ENCODE assay signal across 8 cellular contexts in genomic region chr16:57519796-57520360, GRCh38. TPM values are rescaled to one million over a fixed set of nuclear protein-coding genes. Genes with fewer than 3 reads are reported as not detected.
DNase-seq lines count a peak whose midpoint lies in the region; ATAC-seq, FAIRE-seq and TF ChIP-seq lines count a peak whose summit lies in the region.

No MANE protein-coding gene starts in this region.

- no peak for TF ChIP-seq POLR2A in testis (IDR thresholded peaks at IDR 0.05)

- TF ChIP-seq CTCF in fibroblast of the aortic adventitia (IDR thresholded peaks at IDR 0.05; ENCODE audit: insufficient read depth, low read length): peak; percentile 98
- peak; percentile 84 to 93 (median 84) for TF ChIP-seq CTCF in testis (IDR thresholded peaks at IDR 0.05)

- no peaks in the 10 kb centered on the region for H3K4me1 ChIP-seq in testis

- no peaks in the 10 kb centered on the region for H3K9me3 ChIP-seq in testis

- intact Hi-C loops in testis (cut with DNase I; ENCODE audit: low total_unique reads): loop anchor here (10.0 kb wide), 2 partner anchors 95 to 215 kb away; no protein-coding TSS in a partner anchor

- ATAC-seq in HG02884 (IDR thresholded peaks at IDR 0.05; ENCODE audit: unreplicated experiment): peak; percentile 62

- peak; percentile 56 to 67 for DNase-seq in NCI-H524 (lab: John Stamatoyannopoulos, UW)
- no peak for DNase-seq in NCI-H524 treated with DMSO at 0.1 percent for 48 hours (lab: John Stamatoyannopoulos, UW)
- DNase-seq in RCC 7860 (ENCODE audit: low spot score): peak; percentile 31
- DNase-seq in activated T-helper 1 cell treated with anti-CD3 and anti-CD28 coated beads, Interleukin-2, amount 50 U/mL, for 16 hours (ENCODE audit: low read depth in 1 of 2, low spot score in 1 of 2): peak; percentile 67
- DNase-seq in fibroblast of the aortic adventitia (ENCODE audit: low read depth): peak; percentile 69
- peak; percentile 42 for DNase-seq in occipital lobe (lab: John Stamatoyannopoulos, UW)
- peak; percentile 87 for DNase-seq in testis

- H3K27ac ChIP-seq in testis: no peak overlapping the region

- H3K36me3 ChIP-seq in testis (ENCODE audit: low read depth, missing control alignments): no peaks in the 10 kb centered on the region

- FAIRE-seq in RCC 7860 (lab: Jason Lieb, UNC): no peak

- 42 to 51% methylated on average over 10 of the region's 10 CpGs for WGBS in testis, 2 donors

- no peaks in the 10 kb centered on the region for H3K27me3 ChIP-seq in testis

- H3K4me3 ChIP-seq in fibroblast of the aortic adventitia (ENCODE audit: low read depth, low read length): no peak overlapping the region
- H3K4me3 ChIP-seq in testis: no peak overlapping the region

RNA-seq across cellular contexts. Expression of gene CCDC102A, which starts 16.5 kb away (rescaled TPM):
- total RNA-seq in fibroblast of the aortic adventitia (ENCODE audit: low replicate concordance) (9.9 and 30.7 TPM in 2 replicates), occipital lobe (1.7 TPM), testis (10 to 100 TPM; 13.1 to 16.7 TPM)
- 7.7 TPM for polyA plus RNA-seq in testis (ENCODE audit: insufficient read depth, low read depth, low replicate concordance)

RNA-seq across cellular contexts. Expression of gene ADGRG5, which starts 22.6 kb away (rescaled TPM):
- total RNA-seq in fibroblast of the aortic adventitia (ENCODE audit: low replicate concordance) (not detected in 2 replicates), occipital lobe (not detected), testis (1 to 10 TPM; 2.3 to 2.4 TPM)
- polyA plus RNA-seq in testis (ENCODE audit: insufficient read depth, low read depth, low replicate concordance): 2.7 TPM

RNA-seq across cellular contexts. Expression of gene DOK4, which starts 33.6 kb away (rescaled TPM):
- total RNA-seq in fibroblast of the aortic adventitia (ENCODE audit: low replicate concordance) (19.5 and 29.6 TPM in 2 replicates), occipital lobe (65.0 TPM), testis (10 to 100 TPM; 25.3 to 32.9 TPM)
- 15.5 TPM for polyA plus RNA-seq in testis (ENCODE audit: insufficient read depth, low read depth, low replicate concordance)

RNA-seq across cellular contexts. Expression of gene POLR2C, which starts 57.4 kb away (rescaled TPM):
- total RNA-seq in fibroblast of the aortic adventitia (ENCODE audit: low replicate concordance) (26.1 and 76.6 TPM in 2 replicates), occipital lobe (52.7 TPM), testis (100 to 1,000 TPM in 1 of 2 donors, 10 to 100 TPM in 1; 88.7 to 102 TPM)
- polyA plus RNA-seq in testis (ENCODE audit: insufficient read depth, low read depth, low replicate concordance): 65.0 TPM
